In genomic region chr14:96727076-96727475, GRCh38 we compare ENCODE assay signal across 24 cellular contexts.
A peak's percentile ranks its signal among the peaks of the same experiment; 100 is the strongest.
DNase-seq lines count a peak whose midpoint lies in the region; ATAC-seq and TF ChIP-seq lines count a peak whose summit lies in the region.
"Had no signal": no experiment of that assay in that cellular context is flagged by ENCODE, and none has a peak within 500 bp of the region (broad histone marks: within the 10 kb centered on the region; RNA-seq: fewer than 3 reads in every experiment).

No MANE protein-coding gene starts in this region.

- no peak overlapping the region for H3K4ac ChIP-seq in trophoblast cell (ENCODE audit: low read depth, low read length)

- no peak overlapping the region for H3K18ac ChIP-seq in trophoblast cell (ENCODE audit: low read length)

- H3K4me1 ChIP-seq in OCI-LY7 (ENCODE audit: insufficient read depth, low read length, poor library complexity, severe bottlenecking) (peaks cover 9% of the 10 kb centered on the region), trophoblast cell (ENCODE audit: control insufficient read depth in 1 of 2, insufficient read depth in 2 of 2, low read length in 2 of 2) (no peaks in the 10 kb centered on the region), GM23248 (ENCODE audit: insufficient read depth) (no peaks in the 10 kb centered on the region)

- H4K12ac ChIP-seq in trophoblast cell (ENCODE audit: low read depth, low read length) = no peak overlapping the region

- CTCF ChIA-PET in OCI-LY7 (lab: Charles Lee; ENCODE audit: unreplicated experiment) = no interaction called here

- no peak overlapping the region for H3K14ac ChIP-seq in trophoblast cell (ENCODE audit: low read length)

- no CpG with 5 or more reads among the region's 2 CpGs for WGBS in trophoblast cell (ENCODE audit: extremely low coverage, insufficient coverage, insufficient read length)
- 21 to 28% methylated on average over 2 of the region's 2 CpGs for WGBS in GM23248 (ENCODE audit: low coverage in 1 of 2, low lambda C conversion rate in 2 of 2, missing lambda C conversion rate in 2 of 2), 2 experiments

- H2BK120ac ChIP-seq in trophoblast cell (ENCODE audit: insufficient read depth, low read length, poor library complexity) = no peak overlapping the region

- H2BK5ac ChIP-seq in trophoblast cell (ENCODE audit: low read depth, low read length, poor library complexity) = no peak overlapping the region

- in situ Hi-C loops in GM23248 (cut with MboI) = no loop called here

- no TSS peak for BruUV-seq in OCI-LY7 (replicated peaks; lab: Mats Ljungman, UMichigan)

- peak overlapping the region; percentile 22; the same call in 1 of the 2 replicates for H3K4me2 ChIP-seq in OCI-LY7 (ENCODE audit: low read length)
- H3K4me2 ChIP-seq in trophoblast cell (ENCODE audit: low read length) = no peak overlapping the region
- H3K4me2 ChIP-seq in GM23248 (ENCODE audit: unreplicated experiment) = no peak overlapping the region
- H3K4me2 ChIP-seq: KMS-11 had no signal

- H4K20me1 ChIP-seq in OCI-LY7 (ENCODE audit: insufficient read depth, low read length) (no peaks in the 10 kb centered on the region), GM23248 (ENCODE audit: insufficient read depth) (no peaks in the 10 kb centered on the region)

- H3K27me3 ChIP-seq in trophoblast cell (ENCODE audit: insufficient read depth, low read length) (no peaks in the 10 kb centered on the region), GM23248 (replicated peaks; ENCODE audit: insufficient read depth) (0 out of 2 replicates have a peak, but pooled peaks cover 4% of the 10 kb centered on the region)

- H3K79me2 ChIP-seq in OCI-LY7 (ENCODE audit: insufficient read depth, low read depth, low read length) = no peaks in the 10 kb centered on the region
- no peaks in the 10 kb centered on the region for H3K79me2 ChIP-seq in trophoblast cell (ENCODE audit: control insufficient read depth, insufficient read depth, low read length, poor library complexity)
- no peaks in the 10 kb centered on the region for H3K79me2 ChIP-seq in GM23248 (ENCODE audit: insufficient read depth)

- H3K9ac ChIP-seq in trophoblast cell (ENCODE audit: low read length) (no peak overlapping the region), GM23248 (no peak overlapping the region)
- H3K9ac ChIP-seq: KMS-11 had no signal

- H2AFZ ChIP-seq in OCI-LY7 (ENCODE audit: low read length) = no peak overlapping the region
- H2AFZ ChIP-seq in trophoblast cell (ENCODE audit: insufficient read depth, low read length, poor library complexity) = no peak overlapping the region
- no peak overlapping the region for H2AFZ ChIP-seq in GM23248

- H3K27ac ChIP-seq in OCI-LY7 (ENCODE audit: low read depth, low read length, poor library complexity, severe bottlenecking) (no peak overlapping the region), trophoblast cell (ENCODE audit: low read depth, low read length) (no peak overlapping the region), GM23248 (no peak overlapping the region)
- H3K27ac ChIP-seq: KMS-11, SK-N-MC had no signal

- peak; percentile 79 for DNase-seq in ELF-1 (ENCODE audit: low read depth, low spot score)
- no peak for DNase-seq in OCI-LY7 (ENCODE audit: low spot score)
- peak; percentile 12 for DNase-seq in foreskin melanocyte
- peak; percentile 74 to 84 for DNase-seq in trophoblast cell
- DNase-seq in GM19240 (ENCODE audit: insufficient read length, low spot score) = no peak
- no peak for DNase-seq in omental fat pad (ENCODE audit: low spot score)
- DNase-seq in GM23248 = no peak
- DNase-seq: C1 segment of cervical spinal cord; CD4-positive, alpha-beta memory T cell; COR-L47; DMS53; GDM1; HCEC 1CT; IMR-90; NCI-H1092; NCI-H1417 treated with DMSO at 0.1 percent for 48 hours; NCI-H1694 treated with DMSO at 0.1 percent for 48 hours; NCI-H2081; NCI-H2227 treated with DMSO at 0.1 percent for 48 hours; NCI-H526 treated with DMSO at 0.1 percent for 48 hours; SIG-M5 had no signal

- H3K9me2 ChIP-seq in OCI-LY7 (ENCODE audit: insufficient read depth, low read length) = no peaks in the 10 kb centered on the region
- H3K9me2 ChIP-seq in GM23248 (ENCODE audit: insufficient read depth) = no peaks in the 10 kb centered on the region

- H4K91ac ChIP-seq in trophoblast cell (ENCODE audit: low read depth, low read length) = no peak overlapping the region

- H4K8ac ChIP-seq in trophoblast cell (ENCODE audit: low read depth, low read length) = no peak overlapping the region

- ATAC-seq in HG02571 (IDR thresholded peaks at IDR 0.05; ENCODE audit: unreplicated experiment) = no peak
- no peak for ATAC-seq in omental fat pad (ENCODE audit: low FRiP score)

- POLR2A ChIA-PET in OCI-LY7 (lab: Charles Lee) = no interaction called here

- H3F3A ChIP-seq in GM23248 (ENCODE audit: insufficient read depth) = no peaks in the 10 kb centered on the region

- no peak for TF ChIP-seq CTCF in OCI-LY7 (conservative IDR thresholded peaks at IDR 0.05; ENCODE audit: low read length)
- no peak for TF ChIP-seq CTCF in omental fat pad (IDR thresholded peaks at IDR 0.05)

- no peaks in the 10 kb centered on the region for H3K79me1 ChIP-seq in trophoblast cell (ENCODE audit: low read length)

- no peak overlapping the region for H3K23ac ChIP-seq in trophoblast cell (ENCODE audit: low read length)

- no peak overlapping the region for H3K4me3 ChIP-seq in OCI-LY7 (ENCODE audit: low read depth, low read length, poor library complexity, severe bottlenecking)
- H3K4me3 ChIP-seq in trophoblast cell (ENCODE audit: low read depth, low read length) = no peak overlapping the region
- no peak overlapping the region for H3K4me3 ChIP-seq in GM23248
- H3K4me3 ChIP-seq: SK-N-MC had no signal

- no peak overlapping the region for H2BK12ac ChIP-seq in trophoblast cell (ENCODE audit: low read length)

- no peak overlapping the region for H2AK5ac ChIP-seq in trophoblast cell (ENCODE audit: low read length)

- intact Hi-C loops in OCI-LY7 (cut with micrococcal nuclease; ENCODE audit: unreplicated experiment) = no loop called here

- no peaks in the 10 kb centered on the region for H3K36me3 ChIP-seq in OCI-LY7 (ENCODE audit: insufficient read depth, low read length)
- H3K36me3 ChIP-seq in trophoblast cell (ENCODE audit: control insufficient read depth in 1 of 2, insufficient read depth in 2 of 2, low read length in 2 of 2) = no peaks in the 10 kb centered on the region
- no peaks in the 10 kb centered on the region for H3K36me3 ChIP-seq in GM23248 (ENCODE audit: low read depth)

- no peaks in the 10 kb centered on the region for H3K9me3 ChIP-seq in OCI-LY7 (ENCODE audit: low read length)
- peaks cover 6% of the 10 kb centered on the region for H3K9me3 ChIP-seq in trophoblast cell (ENCODE audit: insufficient read depth, low read depth, low read length)
- no peaks in the 10 kb centered on the region for H3K9me3 ChIP-seq in GM23248 (ENCODE audit: low read depth)

Comparison
In these comparisons a context has a peak if more than half of its experiments do, and no peak if none do; other contexts are left out.
1. DNase-seq: peak in ELF-1 (single experiment), foreskin melanocyte (single experiment) and trophoblast cell (2 of 2); none in OCI-LY7 (single experiment), GM19240 (single experiment), omental fat pad (single experiment) and GM23248 (single experiment).